ENCODE assay signal across 2 cellular contexts in genomic region chr16:23222929-23223328, GRCh38.
TF ChIP-seq lines count a peak whose summit lies in the region.

No MANE protein-coding gene starts in this region.

TF ChIP-seq in HepG2, 621 proteins besides CTCF, POLR2A, EP300 and RAD21:
- TF ChIP-seq KLF15 (CRISPR knock-in tag; IDR thresholded peaks at IDR 0.05; ENCODE audit: borderline replicate concordance) (no peak), LCORL (IDR thresholded peaks at IDR 0.05) (no peak), LCORL (CRISPR knock-in tag; IDR thresholded peaks at IDR 0.05) (no peak), TCF12 (IDR thresholded peaks at IDR 0.05) (no peak), TCF12 (CRISPR knock-in tag; IDR thresholded peaks at IDR 0.05) (no peak)

TF ChIP-seq in K562, 482 proteins besides CTCF, POLR2A, EP300 and RAD21:
- no peak for TF ChIP-seq MLLT1 (IDR thresholded peaks at IDR 0.05)
- 0 out of 2 replicates have a peak, but pooled peaks have one; percentile 7 for TF ChIP-seq NFE2 (IDR thresholded peaks at IDR 0.05; ENCODE audit: low read depth)
- no peak for TF ChIP-seq ZNF354B (CRISPR knock-in tag; IDR thresholded peaks at IDR 0.05)
- TF ChIP-seq TCF3 (CRISPR knock-in tag; IDR thresholded peaks at IDR 0.05), result no peak
- TF ChIP-seq ZBTB8A (IDR thresholded peaks at IDR 0.05; ENCODE audit: partially characterized antibody), result no peak
